ENCODE assay signal across 1 cellular context in the genomic region with DNA sequence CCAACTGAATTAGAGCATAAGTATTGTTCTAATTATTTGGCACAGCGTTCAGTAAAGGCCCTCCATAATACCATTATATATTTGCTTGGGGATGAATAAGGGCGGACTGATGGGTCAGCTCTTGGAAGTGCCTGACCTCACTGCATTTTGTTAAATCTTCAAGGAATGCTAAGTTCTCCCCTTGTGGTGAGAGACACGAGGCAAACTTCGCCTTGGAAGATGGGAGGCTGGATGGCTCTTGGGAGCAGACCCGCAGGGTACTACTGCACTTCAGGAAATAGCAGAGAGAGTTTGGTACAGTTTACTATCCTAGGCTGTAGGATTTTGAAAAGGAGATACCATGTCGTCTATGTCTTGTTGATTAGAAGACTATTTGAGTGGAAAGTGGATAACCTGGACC.
TF ChIP-seq lines count a peak whose summit lies in the region.

No MANE protein-coding gene starts in this region.

TF ChIP-seq in H1, 55 proteins besides CTCF, POLR2A, EP300 and RAD21 (continued from another document):
- TF ChIP-seq, protein P1, sequence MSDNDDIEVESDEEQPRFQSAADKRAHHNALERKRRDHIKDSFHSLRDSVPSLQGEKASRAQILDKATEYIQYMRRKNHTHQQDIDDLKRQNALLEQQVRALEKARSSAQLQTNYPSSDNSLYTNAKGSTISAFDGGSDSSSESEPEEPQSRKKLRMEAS (IDR thresholded peaks at IDR 0.05), result peak; percentile 86
- no peak for TF ChIP-seq CHD2 (IDR thresholded peaks at IDR 0.05; ENCODE audit: low read length)
- TF ChIP-seq NANOG (IDR thresholded peaks at IDR 0.05; ENCODE audit: insufficient read depth, low read depth, low read length, poor library complexity, severe bottlenecking), result no peak
- TF ChIP-seq JUN (IDR thresholded peaks at IDR 0.05; ENCODE audit: low read depth, low read length), result no peak
- TF ChIP-seq, protein P2, sequence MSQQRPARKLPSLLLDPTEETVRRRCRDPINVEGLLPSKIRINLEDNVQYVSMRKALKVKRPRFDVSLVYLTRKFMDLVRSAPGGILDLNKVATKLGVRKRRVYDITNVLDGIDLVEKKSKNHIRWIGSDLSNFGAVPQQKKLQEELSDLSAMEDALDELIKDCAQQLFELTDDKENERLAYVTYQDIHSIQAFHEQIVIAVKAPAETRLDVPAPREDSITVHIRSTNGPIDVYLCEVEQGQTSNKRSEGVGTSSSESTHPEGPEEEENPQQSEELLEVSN (IDR thresholded peaks at IDR 0.05), result peak; percentile 48
